ENCODE assay signal across 20 cellular contexts in the genomic region with DNA sequence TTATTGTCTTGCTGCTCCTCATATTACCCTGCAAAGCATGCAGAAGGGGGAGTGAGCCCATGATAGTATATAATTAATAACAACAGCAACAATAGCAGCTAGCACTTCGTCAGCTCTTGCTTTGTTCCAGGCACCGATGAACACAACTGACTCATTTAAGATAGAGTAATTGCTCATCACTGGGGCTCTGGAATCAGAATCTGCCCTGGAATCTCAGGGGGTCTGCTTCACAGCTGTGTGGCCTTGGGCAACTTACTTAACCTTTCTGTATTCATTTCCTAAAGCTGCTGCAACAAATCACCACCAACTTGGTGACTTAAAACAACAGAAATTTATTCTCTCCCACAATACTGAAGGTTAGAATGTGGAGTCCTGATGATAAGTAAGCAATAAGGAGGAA. TPM values are rescaled to one million over a fixed set of nuclear protein-coding genes. Genes with fewer than 3 reads are reported as not detected.
DNase-seq lines count a peak whose midpoint lies in the region; ATAC-seq and TF ChIP-seq lines count a peak whose summit lies in the region.
"Had no signal": no experiment of that assay in that cellular context is flagged by ENCODE, and none has a peak within 500 bp of the region (broad histone marks: within the 10 kb centered on the region; RNA-seq: fewer than 3 reads in every experiment).

No MANE protein-coding gene starts in this region.

- H3K79me1 ChIP-seq in mesendoderm (ENCODE audit: low read length) = no peaks in the 10 kb centered on the region

- H3K4me3 ChIP-seq in brain microvascular endothelial cell (ENCODE audit: low read depth, low read length) (no peak overlapping the region), mesendoderm (ENCODE audit: low read length) (no peak overlapping the region)
- H3K4me3 ChIP-seq: GM12878, GM23248, HAP-1 had no signal

- H3K4ac ChIP-seq in mesendoderm (ENCODE audit: low read depth, low read length) = no peak overlapping the region

- no peak overlapping the region for H4K8ac ChIP-seq in mesendoderm (ENCODE audit: low read depth, low read length)

- no peak overlapping the region for H3K23ac ChIP-seq in mesendoderm (ENCODE audit: low read length)

- no peak overlapping the region for H4K5ac ChIP-seq in mesendoderm (ENCODE audit: low read length)

- no peak overlapping the region for H3K4me2 ChIP-seq in mesendoderm (ENCODE audit: low read length)

- H3K36me3 ChIP-seq in brain microvascular endothelial cell (replicated peaks) = no peaks in the 10 kb centered on the region
- no peaks in the 10 kb centered on the region for H3K36me3 ChIP-seq in mesendoderm (ENCODE audit: control insufficient read depth, insufficient read depth, low read length)
- H3K36me3 ChIP-seq: BE2C, HAP-1 had no signal

- DNase-seq in NCI-H226 = peak; percentile 3
- DNase-seq in NCI-H69 (lab: John Stamatoyannopoulos, UW) = peak; percentile 33
- DNase-seq in brain microvascular endothelial cell = peak; percentile 2
- DNase-seq in mesendoderm = peak; percentile 30
- DNase-seq: ACHN; BE2C; C1 segment of cervical spinal cord; CD4-positive, CD25-positive, alpha-beta regulatory T cell; CD8-positive, alpha-beta memory T cell; COR-L47; DMS 273 treated with DMSO at 0.1 percent for 48 hours; DMS53; DND-41; EL; GM23248 had no signal

- H2BK15ac ChIP-seq in mesendoderm (replicated peaks; ENCODE audit: low read depth) = no peak overlapping the region

- ATAC-seq in HG02623 (IDR thresholded peaks at IDR 0.05; ENCODE audit: unreplicated experiment) (no peak), HG02870 (IDR thresholded peaks at IDR 0.05; ENCODE audit: unreplicated experiment) (no peak)
- ATAC-seq: GM12878 had no signal

- H3K27ac ChIP-seq in brain microvascular endothelial cell (no peak overlapping the region), mesendoderm (ENCODE audit: low read depth, low read length) (no peak overlapping the region)
- H3K27ac ChIP-seq: GM23248, HL-60 had no signal

- H3K79me2 ChIP-seq in mesendoderm (ENCODE audit: control insufficient read depth, insufficient read depth, low read length) = no peaks in the 10 kb centered on the region

- no peak overlapping the region for H3K18ac ChIP-seq in mesendoderm (ENCODE audit: low read length)

- in situ Hi-C loops in brain microvascular endothelial cell (cut with HindIII; ENCODE audit: low pct_ligation_motif_present, low sequenced_read_pairs) = no loop called here

- no peak for TF ChIP-seq CTCF in brain microvascular endothelial cell (IDR thresholded peaks at IDR 0.05; ENCODE audit: low read depth, low read length, missing control alignments)

- no CpG with 5 or more reads among the region's 2 CpGs for WGBS in mesendoderm (ENCODE audit: extremely low coverage, insufficient coverage, low lambda C conversion rate)

- H3K56ac ChIP-seq in mesendoderm (ENCODE audit: low read length) = no peak overlapping the region

- no peak overlapping the region for H2BK5ac ChIP-seq in mesendoderm (ENCODE audit: low read length)

- H2AK5ac ChIP-seq in mesendoderm (ENCODE audit: low read length) = no peak overlapping the region

- H2BK120ac ChIP-seq in mesendoderm (ENCODE audit: low read depth, low read length) = no peak overlapping the region

- H3K9ac ChIP-seq in mesendoderm (ENCODE audit: low read length) = no peak overlapping the region
- H3K9ac ChIP-seq: GM23248 had no signal

- peaks cover 8% of the 10 kb centered on the region for H3K4me1 ChIP-seq in mesendoderm (ENCODE audit: control insufficient read depth, low read depth, low read length)
- H3K4me1 ChIP-seq: BE2C, HAP-1 had no signal

- H3K27me3 ChIP-seq in brain microvascular endothelial cell (replicated peaks) (no peaks in the 10 kb centered on the region), mesendoderm (ENCODE audit: insufficient read depth, low read length, poor library complexity) (no peaks in the 10 kb centered on the region)
- H3K27me3 ChIP-seq: BE2C had no signal

RNA-seq across cellular contexts. Expression of a gene that starts 55.0 kb away (rescaled TPM):
- 135 TPM for polyA plus RNA-seq in mesendoderm (2013, experiment 1 of 2)
- polyA plus RNA-seq in mesendoderm (2013, experiment 2 of 2) = 143 TPM
